Comparison of ENCODE assay signal across 24 cellular contexts in genomic region chr15:39701988-39702387, GRCh38.
"Had no signal": no experiment of that assay in that cellular context is flagged by ENCODE, and none has a peak within 500 bp of the region (broad histone marks: within the 10 kb centered on the region; RNA-seq: fewer than 3 reads in every experiment).

No MANE protein-coding gene starts in this region.

- H3K27ac ChIP-seq: HL-60, SJSA1, SK-N-MC had no signal

- H3K36me3 ChIP-seq: MG63, SJSA1 had no signal

- H3K27me3 ChIP-seq: MG63, SJSA1 had no signal

- FAIRE-seq: HTR-8/SVneo, RCC 7860 had no signal

- H3K9me3 ChIP-seq: MG63, SJSA1 had no signal

- H3K4me3 ChIP-seq: MG63, SJSA1, SK-N-MC had no signal

- DNase-seq: Karpas-422, KG1, MG63, NCI-H1092 treated with DMSO at 0.1 percent for 48 hours, NCI-H1436, NCI-H1694, NCI-H187 treated with DMSO at 0.1 percent for 48 hours, NCI-H2029 treated with DMSO at 0.1 percent for 48 hours, NCI-H2107, NCI-H2171, NCI-H226, NCI-H446, NCI-H510A, NCI-H524 treated with DMSO at 0.1 percent for 48 hours, NCI-H69, NCI-H774, Right ventricle myocardium superior, RPMI8226, SIG-M5 had no signal
